ENCODE assay signal across 1 cellular context in the genomic region with DNA sequence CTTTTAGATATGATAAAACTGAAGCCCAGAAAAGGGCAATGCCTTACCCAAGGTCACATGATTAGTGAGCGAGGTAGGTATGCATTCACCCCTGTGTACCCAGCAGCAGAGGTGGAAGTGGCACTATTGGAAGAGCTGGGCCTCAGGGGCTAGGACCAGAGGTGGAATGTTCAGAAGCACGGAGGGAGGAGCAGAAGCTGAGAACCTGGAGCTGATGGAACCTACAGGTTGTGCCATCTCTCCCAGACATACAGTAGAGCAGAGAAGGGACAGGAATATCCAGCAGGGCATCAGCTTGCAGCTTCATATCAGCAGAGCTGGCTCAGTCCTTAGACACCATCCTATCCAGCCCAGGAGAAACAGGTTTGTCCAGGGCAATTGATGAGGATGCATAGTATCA.
TF ChIP-seq lines count a peak whose summit lies in the region.

No MANE protein-coding gene starts in this region.

TF ChIP-seq in IMR-90, 13 proteins besides CTCF, POLR2A, EP300 and RAD21:
- TF ChIP-seq MAZ (IDR thresholded peaks at IDR 0.05; ENCODE audit: borderline replicate concordance, low read depth, low read length) (no peak), MXI1 (IDR thresholded peaks at IDR 0.05; ENCODE audit: borderline replicate concordance, low read depth, low read length) (no peak), RFX5 (IDR thresholded peaks at IDR 0.05; ENCODE audit: low read depth, low read length) (no peak), MAFK (IDR thresholded peaks at IDR 0.05; ENCODE audit: low read depth, low read length) (no peak), FOS (IDR thresholded peaks at IDR 0.05; ENCODE audit: low read depth, low read length) (no peak), NFE2L2 (IDR thresholded peaks at IDR 0.05; ENCODE audit: low read depth, low read length) (no peak), CHD1 (IDR thresholded peaks at IDR 0.05; ENCODE audit: low read depth, low read length) (no peak), RCOR1 (IDR thresholded peaks at IDR 0.05; ENCODE audit: insufficient replicate concordance, low read length) (no peak), CEBPB (IDR thresholded peaks at IDR 0.05; ENCODE audit: low read depth, low read length) (no peak), BHLHE40 (IDR thresholded peaks at IDR 0.05; ENCODE audit: low read depth, low read length) (no peak), SMC3 (IDR thresholded peaks at IDR 0.05; ENCODE audit: low read depth, low read length) (no peak)
- TF ChIP-seq, protein P1, sequence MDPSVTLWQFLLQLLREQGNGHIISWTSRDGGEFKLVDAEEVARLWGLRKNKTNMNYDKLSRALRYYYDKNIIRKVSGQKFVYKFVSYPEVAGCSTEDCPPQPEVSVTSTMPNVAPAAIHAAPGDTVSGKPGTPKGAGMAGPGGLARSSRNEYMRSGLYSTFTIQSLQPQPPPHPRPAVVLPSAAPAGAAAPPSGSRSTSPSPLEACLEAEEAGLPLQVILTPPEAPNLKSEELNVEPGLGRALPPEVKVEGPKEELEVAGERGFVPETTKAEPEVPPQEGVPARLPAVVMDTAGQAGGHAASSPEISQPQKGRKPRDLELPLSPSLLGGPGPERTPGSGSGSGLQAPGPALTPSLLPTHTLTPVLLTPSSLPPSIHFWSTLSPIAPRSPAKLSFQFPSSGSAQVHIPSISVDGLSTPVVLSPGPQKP (IDR thresholded peaks at IDR 0.05; ENCODE audit: borderline replicate concordance, low read depth, low read length) = no peak
- TF ChIP-seq, protein P2, sequence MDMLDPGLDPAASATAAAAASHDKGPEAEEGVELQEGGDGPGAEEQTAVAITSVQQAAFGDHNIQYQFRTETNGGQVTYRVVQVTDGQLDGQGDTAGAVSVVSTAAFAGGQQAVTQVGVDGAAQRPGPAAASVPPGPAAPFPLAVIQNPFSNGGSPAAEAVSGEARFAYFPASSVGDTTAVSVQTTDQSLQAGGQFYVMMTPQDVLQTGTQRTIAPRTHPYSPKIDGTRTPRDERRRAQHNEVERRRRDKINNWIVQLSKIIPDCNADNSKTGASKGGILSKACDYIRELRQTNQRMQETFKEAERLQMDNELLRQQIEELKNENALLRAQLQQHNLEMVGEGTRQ (IDR thresholded peaks at IDR 0.05; ENCODE audit: low read depth, low read length) = no peak
